In genomic region chr18:79507076-79507545, GRCh38 we compare ENCODE assay signal across 8 cellular contexts.
A peak's percentile ranks its signal among the peaks of the same experiment; 100 is the strongest.
DNase-seq lines count a peak whose midpoint lies in the region; ATAC-seq, FAIRE-seq and TF ChIP-seq lines count a peak whose summit lies in the region.

No MANE protein-coding gene starts in this region.

- peak; percentile 88 for TF ChIP-seq EP300 in K562 (IDR thresholded peaks at IDR 0.05; ENCODE audit: low read length)

- in situ Hi-C loops in K562 (cut with MboI): no loop called here

- 0 out of 3 replicates have a peak, but pooled peaks cover 5% of the 10 kb centered on the region for H3K36me3 ChIP-seq in K562 (ENCODE audit: control insufficient read depth, insufficient read depth, low read length)
- H3K36me3 ChIP-seq in keratinocyte (ENCODE audit: control insufficient read depth in 2 of 2, extremely low read depth in 1 of 2, insufficient read depth in 2 of 2, low read length in 2 of 2): no peaks in the 10 kb centered on the region
- H3K36me3 ChIP-seq in spleen: peaks cover 0 to 41% (median 0%) of the 10 kb centered on the region in 6 donors

- TF ChIP-seq RAD21 in K562 (CRISPR knock-in tag; conservative IDR thresholded peaks at IDR 0.05 in 1 of 2, IDR thresholded peaks at IDR 0.05 in 1 of 2): no peak

- TF ChIP-seq CTCF in K562 (IDR thresholded peaks at IDR 0.05 in 2 of 3, conservative IDR thresholded peaks at IDR 0.05 in 1 of 3; ENCODE audit: insufficient read depth in 2 of 3, low read depth in 1 of 3, low read length in 3 of 3) (no peak), keratinocyte (optimal IDR thresholded peaks at IDR 0.05 in 1 of 3, IDR thresholded peaks at IDR 0.05 in 1 of 3, conservative IDR thresholded peaks at IDR 0.05 in 1 of 3; ENCODE audit: extremely low read depth in 1 of 3, insufficient read depth in 2 of 3, low read length in 3 of 3) (no peak), spleen (IDR thresholded peaks at IDR 0.05 in 8 of 11, conservative IDR thresholded peaks at IDR 0.05 in 3 of 11) (no peak)

- peak; percentile 91 for ATAC-seq in K562

- peak overlapping the region; percentile 79 for H3K27ac ChIP-seq in K562 (ENCODE audit: extremely low read depth, low read depth, low read length)
- H3K27ac ChIP-seq in keratinocyte (ENCODE audit: control insufficient read depth, insufficient read depth, low read length): no peak overlapping the region
- peak overlapping the region; percentile 77 to 90 (median 85) for H3K27ac ChIP-seq in spleen

- DNase-seq in EL (peak; percentile 17), M059J (ENCODE audit: low read depth) (peak; percentile 27), K562 (ENCODE audit: extremely low read depth in 1 of 4, low spot score in 3 of 4) (peak; percentile 71 to 92 (median 82)), keratinocyte (ENCODE audit: low read depth, low spot score) (no peak), spleen (peak; percentile 88), NCI-H128 (lab: John Stamatoyannopoulos, UW; ENCODE audit: unreplicated experiment) (no peak), DMS53 (lab: John Stamatoyannopoulos, UW) (no peak), GM19240 (ENCODE audit: insufficient read length, low spot score) (no peak)

- 0 out of 3 replicates have a peak, but pooled peaks cover 2% of the 10 kb centered on the region for H3K79me2 ChIP-seq in K562 (ENCODE audit: control insufficient read depth, insufficient read depth, low read length)
- H3K79me2 ChIP-seq in keratinocyte (ENCODE audit: control insufficient read depth, insufficient read depth, low read length): no peaks in the 10 kb centered on the region

- dilution Hi-C loops in keratinocyte (cut with MboI; ENCODE audit: extremely low pct_ligation_motif_present, low sequenced_read_pairs): no loop called here

- H4K20me1 ChIP-seq in K562 (replicated peaks; ENCODE audit: control insufficient read depth, insufficient read depth, low read length) (no peaks in the 10 kb centered on the region), keratinocyte (ENCODE audit: control insufficient read depth, extremely low read depth, insufficient read depth, low read length) (no peaks in the 10 kb centered on the region)

- H3K4me2 ChIP-seq in K562 (ENCODE audit: insufficient read depth, low read length): peak overlapping the region; percentile 72
- H3K4me2 ChIP-seq in keratinocyte (ENCODE audit: control insufficient read depth, extremely low read depth, insufficient read depth, low read depth, low read length): peak overlapping the region; percentile 77

- intact Hi-C loops in K562 (cut with micrococcal nuclease) (loop anchor here (5.0 to 10.0 kb wide), 2 partner anchors 110 to 1512 kb away; partner anchors contain the start of gene NFATC1), spleen (cut with DNase I; ENCODE audit: low total_unique reads) (no loop called here)

- H3K4me3 ChIP-seq in K562 (no peak overlapping the region), keratinocyte (ENCODE audit: control insufficient read depth in 2 of 3, extremely low read depth in 1 of 3, insufficient read depth in 2 of 3, low read depth in 1 of 3, low read length in 3 of 3) (peak overlapping the region in 2 of 3 experiments; percentile 4 to 8), spleen (peak overlapping the region; percentile 3 to 57 (median 24))

- H3K9me1 ChIP-seq in K562 (ENCODE audit: control insufficient read depth, insufficient read depth, low read length) (no peaks in the 10 kb centered on the region), keratinocyte (ENCODE audit: control insufficient read depth, extremely low read depth, insufficient read depth, low read length) (no peaks in the 10 kb centered on the region)

- POLR2A ChIA-PET in K562 (lab: Yijun Ruan, JAX): interaction anchor here (0.6 to 0.9 kb wide), 3 partner anchors 11 to 608 kb away, joined by 3 to 4 read pairs (median 3); no protein-coding TSS in a partner anchor

- peaks cover 52 to 70% of the 10 kb centered on the region in 2 experiments for H3K4me1 ChIP-seq in K562 (replicated peaks in 1 of 2; ENCODE audit: control insufficient read depth in 2 of 2, insufficient read depth in 2 of 2, low read length in 2 of 2)
- peaks cover 10% of the 10 kb centered on the region for H3K4me1 ChIP-seq in keratinocyte (ENCODE audit: control insufficient read depth, extremely low read depth, insufficient read depth, low read length)
- H3K4me1 ChIP-seq in spleen: peaks cover 31 to 64% (median 50%) of the 10 kb centered on the region in 6 donors

- H3K27me3 ChIP-seq in K562 (ENCODE audit: control insufficient read depth in 2 of 2, insufficient read depth in 2 of 2, low read length in 2 of 2) (no peaks in the 10 kb centered on the region), keratinocyte (ENCODE audit: control insufficient read depth, extremely low read depth, insufficient read depth, low read length) (peaks cover 6% of the 10 kb centered on the region), spleen (replicated peaks in 1 of 7) (no peaks in the 10 kb centered on the region)

- TF ChIP-seq POLR2A in K562 (conservative IDR thresholded peaks at IDR 0.05) (no peak), spleen (IDR thresholded peaks at IDR 0.05) (no peak)

- H3K9ac ChIP-seq in K562 (ENCODE audit: insufficient read depth in 1 of 2, low read depth in 2 of 2, low read length in 2 of 2) (peak overlapping the region; percentile 56 to 87; a peak in 3 of 4 replicates), keratinocyte (ENCODE audit: control insufficient read depth, extremely low read depth, insufficient read depth, low read length) (peak overlapping the region; percentile 37)

- WGBS in K562 (ENCODE audit: insufficient coverage, low coverage, missing lambda C conversion rate): 0% methylated on average over 5 of the region's 24 CpGs
- WGBS in spleen, 5 donors: 0 to 11% (median 6%) methylated on average over 3 to 24 of the region's 24 CpGs

- H2AFZ ChIP-seq in K562 (ENCODE audit: low read depth, low read length): peak overlapping the region; percentile 68; the same call in 1 of the 2 replicates
- peak overlapping the region; percentile 90 for H2AFZ ChIP-seq in keratinocyte (ENCODE audit: control insufficient read depth, low read length)

- CTCF ChIA-PET in K562 (lab: Yijun Ruan, JAX; ENCODE audit: low intra/inter-chr PET ratio): no interaction called here

- H3K9me3 ChIP-seq in K562 (replicated peaks; ENCODE audit: control insufficient read depth, insufficient read depth, low read depth, low read length) (no peaks in the 10 kb centered on the region), keratinocyte (ENCODE audit: control insufficient read depth, low read depth, low read length) (no peaks in the 10 kb centered on the region), spleen (no peaks in the 10 kb centered on the region)

- FAIRE-seq in K562 (lab: Jason Lieb, UNC): peak; percentile 96
- FAIRE-seq in keratinocyte (lab: Jason Lieb, UNC): no peak

- no TSS peak for BruUV-seq in K562 (replicated peaks; lab: Mats Ljungman, UMichigan)

TF ChIP-seq in K562, 482 proteins besides CTCF, POLR2A, EP300 and RAD21 (continues in another document):
- TF ChIP-seq U2AF1 (optimal IDR thresholded peaks at IDR 0.05; ENCODE audit: low read depth, low read length) (no peak), NCOR1 (IDR thresholded peaks at IDR 0.05) (peak; percentile 92), ILK (tag; IDR thresholded peaks at IDR 0.05; ENCODE audit: borderline replicate concordance, low read depth) (no peak), ELF1 (tag; IDR thresholded peaks at IDR 0.05) (no peak; the same call in 1 of the 2 replicates), PPARD (CRISPR knock-in tag; IDR thresholded peaks at IDR 0.05) (no peak), MLX (CRISPR knock-in tag; conservative IDR thresholded peaks at IDR 0.05) (no peak), ZBTB43 (CRISPR knock-in tag; IDR thresholded peaks at IDR 0.05) (no peak), TCFL5 (CRISPR knock-in tag; conservative IDR thresholded peaks at IDR 0.05) (no peak)
- TF ChIP-seq, protein P1, sequence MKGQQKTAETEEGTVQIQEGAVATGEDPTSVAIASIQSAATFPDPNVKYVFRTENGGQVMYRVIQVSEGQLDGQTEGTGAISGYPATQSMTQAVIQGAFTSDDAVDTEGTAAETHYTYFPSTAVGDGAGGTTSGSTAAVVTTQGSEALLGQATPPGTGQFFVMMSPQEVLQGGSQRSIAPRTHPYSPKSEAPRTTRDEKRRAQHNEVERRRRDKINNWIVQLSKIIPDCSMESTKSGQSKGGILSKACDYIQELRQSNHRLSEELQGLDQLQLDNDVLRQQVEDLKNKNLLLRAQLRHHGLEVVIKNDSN (CRISPR knock-in tag; IDR thresholded peaks at IDR 0.05): no peak
- TF ChIP-seq, protein P2, sequence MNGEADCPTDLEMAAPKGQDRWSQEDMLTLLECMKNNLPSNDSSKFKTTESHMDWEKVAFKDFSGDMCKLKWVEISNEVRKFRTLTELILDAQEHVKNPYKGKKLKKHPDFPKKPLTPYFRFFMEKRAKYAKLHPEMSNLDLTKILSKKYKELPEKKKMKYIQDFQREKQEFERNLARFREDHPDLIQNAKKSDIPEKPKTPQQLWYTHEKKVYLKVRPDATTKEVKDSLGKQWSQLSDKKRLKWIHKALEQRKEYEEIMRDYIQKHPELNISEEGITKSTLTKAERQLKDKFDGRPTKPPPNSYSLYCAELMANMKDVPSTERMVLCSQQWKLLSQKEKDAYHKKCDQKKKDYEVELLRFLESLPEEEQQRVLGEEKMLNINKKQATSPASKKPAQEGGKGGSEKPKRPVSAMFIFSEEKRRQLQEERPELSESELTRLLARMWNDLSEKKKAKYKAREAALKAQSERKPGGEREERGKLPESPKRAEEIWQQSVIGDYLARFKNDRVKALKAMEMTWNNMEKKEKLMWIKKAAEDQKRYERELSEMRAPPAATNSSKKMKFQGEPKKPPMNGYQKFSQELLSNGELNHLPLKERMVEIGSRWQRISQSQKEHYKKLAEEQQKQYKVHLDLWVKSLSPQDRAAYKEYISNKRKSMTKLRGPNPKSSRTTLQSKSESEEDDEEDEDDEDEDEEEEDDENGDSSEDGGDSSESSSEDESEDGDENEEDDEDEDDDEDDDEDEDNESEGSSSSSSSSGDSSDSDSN (IDR thresholded peaks at IDR 0.05; ENCODE audit: borderline replicate concordance in 1 of 2, low read depth in 2 of 2, low read length in 2 of 2): peak in 1 of 2 experiments; percentile 62; a peak in 1 of 4 replicates

Comparison
In these comparisons a context has a peak if more than half of its experiments do, and no peak if none do; other contexts are left out.
1. DNase-seq: peak in EL (single experiment), M059J (single experiment), K562 (4 of 4) and spleen (single experiment); none in keratinocyte (single experiment), NCI-H128 (single experiment), DMS53 (single experiment) and GM19240 (single experiment).